15 cellular contexts compared by ENCODE assay signal in genomic region chr14:22393796-22394195, GRCh38.
DNase-seq lines count a peak whose midpoint lies in the region; ATAC-seq and TF ChIP-seq lines count a peak whose summit lies in the region.
"Had no signal": no experiment of that assay in that cellular context is flagged by ENCODE, and none has a peak within 500 bp of the region (broad histone marks: within the 10 kb centered on the region; RNA-seq: fewer than 3 reads in every experiment).

No MANE protein-coding gene starts in this region.

- H2BK5ac ChIP-seq in mesenchymal stem cell (ENCODE audit: low read depth, low read length, poor library complexity, severe bottlenecking) = no peak overlapping the region

- H2BK120ac ChIP-seq in mesenchymal stem cell (ENCODE audit: low read depth, low read length) = no peak overlapping the region

- no peaks in the 10 kb centered on the region for H4K20me1 ChIP-seq in GM23248 (ENCODE audit: insufficient read depth)

- no peak overlapping the region for H2BK12ac ChIP-seq in mesenchymal stem cell (ENCODE audit: low read length in 2 of 2)

- H3K9me3 Mint-ChIP-seq in natural killer cell treated with Interleukin-12 subunit alpha and Interleukin-12 subunit beta and Interleukin-15 and Interleukin-18, amount 100 ng/mL, for 72 hours = no peaks in the 10 kb centered on the region
- no peaks in the 10 kb centered on the region for H3K9me3 Mint-ChIP-seq in natural killer cell
- H3K9me3 Mint-ChIP-seq: CD4-positive, CD25-positive, alpha-beta regulatory T cell; CD8-positive, alpha-beta memory T cell had no signal

- H3K4me3 Mint-ChIP-seq in natural killer cell treated with Interleukin-12 subunit alpha and Interleukin-12 subunit beta and Interleukin-15 and Interleukin-18, amount 100 ng/mL, for 72 hours = no peak overlapping the region
- H3K4me3 Mint-ChIP-seq in natural killer cell = no peak overlapping the region
- H3K4me3 Mint-ChIP-seq: CD4-positive, CD25-positive, alpha-beta regulatory T cell; CD8-positive, alpha-beta memory T cell had no signal

- H2AFZ ChIP-seq in mesenchymal stem cell (ENCODE audit: low read depth, low read length) (no peak overlapping the region), GM23248 (no peak overlapping the region)

- H3F3A ChIP-seq in GM23248 (ENCODE audit: insufficient read depth) = no peaks in the 10 kb centered on the region

- peak overlapping the region; percentile 38 to 69 for H3K27ac Mint-ChIP-seq in natural killer cell treated with Interleukin-12 subunit alpha and Interleukin-12 subunit beta and Interleukin-15 and Interleukin-18, amount 100 ng/mL, for 72 hours
- peak overlapping the region in 1 of 2 donors; percentile 89 for H3K27ac Mint-ChIP-seq in natural killer cell
- H3K27ac Mint-ChIP-seq: CD4-positive, CD25-positive, alpha-beta regulatory T cell; CD8-positive, alpha-beta memory T cell had no signal

- intact Hi-C loops in natural killer cell (cut with micrococcal nuclease) = loop anchor here (2.0 to 5.0 kb wide), 2 partner anchors 34 to 259 kb away; no protein-coding TSS in a partner anchor

- no peak overlapping the region for H3K9ac ChIP-seq in mesenchymal stem cell (ENCODE audit: low read length)
- H3K9ac ChIP-seq in GM23248 = no peak overlapping the region

- H3K27ac ChIP-seq in RWPE2 (ENCODE audit: poor library complexity, severe bottlenecking) (peak overlapping the region; percentile 5), mesenchymal stem cell (ENCODE audit: low read length, poor library complexity, severe bottlenecking) (no peak overlapping the region), GM23248 (no peak overlapping the region)
- H3K27ac ChIP-seq: 22Rv1, A549 had no signal

- ATAC-seq in natural killer cell treated with Interleukin-12 subunit alpha and Interleukin-12 subunit beta and Interleukin-15 and Interleukin-18, amount 100 ng/mL, for 72 hours = no peak
- ATAC-seq in natural killer cell (no peak), RWPE2 (ENCODE audit: low read depth) (peak; percentile 30; the same call in 2 of the 3 replicates), HG02852 (IDR thresholded peaks at IDR 0.05; ENCODE audit: unreplicated experiment) (no peak), GM21723 (IDR thresholded peaks at IDR 0.05; ENCODE audit: unreplicated experiment) (no peak)
- ATAC-seq: A549 had no signal

- H3K14ac ChIP-seq in mesenchymal stem cell (ENCODE audit: low read length in 2 of 2) = no peak overlapping the region

- DNase-seq in natural killer cell treated with Interleukin-12 subunit alpha and Interleukin-12 subunit beta and Interleukin-15 and Interleukin-18, amount 100 ng/mL, for 72 hours (ENCODE audit: low spot score) = no peak
- DNase-seq in natural killer cell (no peak), RWPE2 (ENCODE audit: low spot score) (no peak), mesenchymal stem cell (no peak), GM23248 (no peak), NCI-H526 (lab: John Stamatoyannopoulos, UW) (no peak)
- DNase-seq: C1 segment of cervical spinal cord; CD4-positive, CD25-positive, alpha-beta regulatory T cell; CD8-positive, alpha-beta memory T cell; COR-L47 had no signal

- H3K36me3 ChIP-seq in RWPE2 (ENCODE audit: low read depth) = no peaks in the 10 kb centered on the region
- H3K36me3 ChIP-seq in mesenchymal stem cell (ENCODE audit: control insufficient read depth in 1 of 2, insufficient read depth in 2 of 2, low read depth in 1 of 2, low read length in 2 of 2) = no peaks in the 10 kb centered on the region
- no peaks in the 10 kb centered on the region for H3K36me3 ChIP-seq in GM23248 (ENCODE audit: low read depth)
- H3K36me3 ChIP-seq: HAP-1 had no signal

- H3K4me2 ChIP-seq in mesenchymal stem cell (ENCODE audit: low read length, poor library complexity, severe bottlenecking) (no peak overlapping the region), GM23248 (ENCODE audit: unreplicated experiment) (no peak overlapping the region)
- H3K4me2 ChIP-seq: A549 had no signal

- peak overlapping the region; percentile 41 for H2AK5ac ChIP-seq in mesenchymal stem cell (ENCODE audit: low read length, severe bottlenecking)

- no peaks in the 10 kb centered on the region for H3K27me3 ChIP-seq in RWPE2 (ENCODE audit: insufficient read depth, poor library complexity, severe bottlenecking)
- peaks cover 0 to 86% of the 10 kb centered on the region in 2 experiments for H3K27me3 ChIP-seq in mesenchymal stem cell (ENCODE audit: control insufficient read depth in 1 of 2, insufficient read depth in 1 of 2, low read length in 2 of 2)
- H3K27me3 ChIP-seq in GM23248 (replicated peaks; ENCODE audit: insufficient read depth) = peaks cover 67% of the 10 kb centered on the region

- H4K8ac ChIP-seq in mesenchymal stem cell (ENCODE audit: low read length) = no peak overlapping the region

- H3K4me1 ChIP-seq in RWPE2 (ENCODE audit: insufficient read depth, poor library complexity, severe bottlenecking) (peaks cover 38% of the 10 kb centered on the region), mesenchymal stem cell (ENCODE audit: control insufficient read depth, insufficient read depth, low read depth, low read length) (peaks cover 13% of the 10 kb centered on the region), GM23248 (ENCODE audit: insufficient read depth) (no peaks in the 10 kb centered on the region)
- H3K4me1 ChIP-seq: HAP-1 had no signal

- no peak overlapping the region for H2BK15ac ChIP-seq in mesenchymal stem cell (ENCODE audit: low read depth, poor library complexity, severe bottlenecking)

- in situ Hi-C loops in GM23248 (cut with MboI) = loop anchor here (5.0 to 25.0 kb wide), 3 partner anchors 74 to 269 kb away; no protein-coding TSS in a partner anchor

- WGBS in mesenchymal stem cell = 95% methylated on average over 2 of the region's 2 CpGs
- 63 to 93% methylated on average over 2 of the region's 2 CpGs for WGBS in GM23248 (ENCODE audit: low coverage in 1 of 2, low lambda C conversion rate in 2 of 2, missing lambda C conversion rate in 2 of 2), 2 experiments

- H4K91ac ChIP-seq in mesenchymal stem cell (ENCODE audit: low read length) = no peak overlapping the region

- TF ChIP-seq CTCF in natural killer cell (IDR thresholded peaks at IDR 0.05) (no peak), RWPE2 (IDR thresholded peaks at IDR 0.05; ENCODE audit: poor library complexity, severe bottlenecking) (no peak)

- H3K4me3 ChIP-seq in RWPE2 (ENCODE audit: severe bottlenecking) (no peak overlapping the region), mesenchymal stem cell (ENCODE audit: insufficient read depth in 1 of 2, low read depth in 1 of 2, low read length in 2 of 2) (no peak overlapping the region), GM23248 (no peak overlapping the region)
- H3K4me3 ChIP-seq: A549, HAP-1 had no signal

- H3K9me3 ChIP-seq in RWPE2 (ENCODE audit: severe bottlenecking) (no peaks in the 10 kb centered on the region), mesenchymal stem cell (ENCODE audit: control insufficient read depth, low read length) (no peaks in the 10 kb centered on the region), GM23248 (ENCODE audit: low read depth) (no peaks in the 10 kb centered on the region)
- H3K9me3 ChIP-seq: A549, HAP-1 had no signal

- H3K9me2 ChIP-seq in GM23248 (ENCODE audit: insufficient read depth) = no peaks in the 10 kb centered on the region

- H3K4me1 Mint-ChIP-seq in natural killer cell treated with Interleukin-12 subunit alpha and Interleukin-12 subunit beta and Interleukin-15 and Interleukin-18, amount 100 ng/mL, for 72 hours (ENCODE audit: low read depth in 2 of 2) = peaks cover 34 to 45% of the 10 kb centered on the region in 2 donors
- H3K4me1 Mint-ChIP-seq in natural killer cell = peaks cover 49 to 51% of the 10 kb centered on the region in 2 donors
- H3K4me1 Mint-ChIP-seq: CD8-positive, alpha-beta memory T cell had no signal

- H3K79me2 ChIP-seq in GM23248 (ENCODE audit: insufficient read depth) = no peaks in the 10 kb centered on the region

- H3K27me3 Mint-ChIP-seq in natural killer cell treated with Interleukin-12 subunit alpha and Interleukin-12 subunit beta and Interleukin-15 and Interleukin-18, amount 100 ng/mL, for 72 hours = no peaks in the 10 kb centered on the region
- no peaks in the 10 kb centered on the region for H3K27me3 Mint-ChIP-seq in natural killer cell (ENCODE audit: low read depth in 2 of 2)
- H3K27me3 Mint-ChIP-seq: CD4-positive, CD25-positive, alpha-beta regulatory T cell; CD8-positive, alpha-beta memory T cell had no signal

- H3K23ac ChIP-seq in mesenchymal stem cell (ENCODE audit: low read length in 2 of 2) = no peak overlapping the region

- no peak overlapping the region for H3K18ac ChIP-seq in mesenchymal stem cell (ENCODE audit: low read depth in 1 of 2, low read length in 2 of 2)

- H3K4ac ChIP-seq in mesenchymal stem cell (ENCODE audit: low read depth in 1 of 2, low read length in 2 of 2) = no peak overlapping the region

- H3K36me3 Mint-ChIP-seq in natural killer cell treated with Interleukin-12 subunit alpha and Interleukin-12 subunit beta and Interleukin-15 and Interleukin-18, amount 100 ng/mL, for 72 hours = no peaks in the 10 kb centered on the region
- no peaks in the 10 kb centered on the region for H3K36me3 Mint-ChIP-seq in natural killer cell
- H3K36me3 Mint-ChIP-seq: CD4-positive, CD25-positive, alpha-beta regulatory T cell; CD8-positive, alpha-beta memory T cell had no signal

- H3K79me1 ChIP-seq in mesenchymal stem cell (replicated peaks; ENCODE audit: low read length, poor library complexity, severe bottlenecking) = no peaks in the 10 kb centered on the region
